In genomic region chr3:66738625-66739330, GRCh38 we compare ENCODE assay signal across 23 cellular contexts.
DNase-seq lines count a peak whose midpoint lies in the region; ATAC-seq, FAIRE-seq and TF ChIP-seq lines count a peak whose summit lies in the region.
"Had no signal": no experiment of that assay in that cellular context is flagged by ENCODE, and none has a peak within 500 bp of the region (broad histone marks: within the 10 kb centered on the region; RNA-seq: fewer than 3 reads in every experiment).

No MANE protein-coding gene starts in this region.

- peak overlapping the region; percentile 23 for H3K4me2 ChIP-seq in astrocyte (ENCODE audit: low read length)

- peak overlapping the region; percentile 2 for H3K9ac ChIP-seq in astrocyte (ENCODE audit: low read length)

- ATAC-seq in Right ventricle myocardium inferior: no peak
- ATAC-seq: activated naive CD4-positive, alpha-beta T cell treated with anti-CD3 and anti-CD28 coated beads, Interleukin-2, amount 50 U/mL, for 72 hours; esophagus mucosa; left cardiac atrium; stimulated activated naive CD8-positive, alpha-beta T cell treated with anti-CD3 and anti-CD28 coated beads, Interleukin-15, amount 100 ng/mL, for 72 hours; T-helper 17 cell had no signal

- H3K9me3 Mint-ChIP-seq in astrocyte (ENCODE audit: unreplicated experiment): peaks cover 7% of the 10 kb centered on the region
- no peaks in the 10 kb centered on the region for H3K9me3 Mint-ChIP-seq in osteocyte (ENCODE audit: unreplicated experiment)
- H3K9me3 Mint-ChIP-seq: activated CD4-positive, alpha-beta memory T cell treated with anti-CD3 and anti-CD28 coated beads, Interleukin-2, amount 10 ng/mL, durations not matched to agents 7 days and 5 days; activated naive CD4-positive, alpha-beta T cell treated with anti-CD3 and anti-CD28 coated beads, Interleukin-2, amount 50 U/mL, for 72 hours; activated T-cell treated with anti-CD3 and anti-CD28 coated beads, Interleukin-2, amount 50 U/mL, for 24 hours; stimulated activated naive CD8-positive, alpha-beta T cell treated with anti-CD3 and anti-CD28 coated beads, Interleukin-15, amount 100 ng/mL, for 72 hours had no signal

- no peak overlapping the region for H2AFZ ChIP-seq in astrocyte (ENCODE audit: low read depth, low read length)

- DNase-seq in EH (ENCODE audit: low read depth) (peak; percentile 68), astrocyte (ENCODE audit: low read depth) (peak; percentile 58), fibroblast of pulmonary artery (ENCODE audit: low read depth) (peak; percentile 67), osteocyte (ENCODE audit: extremely low spot score, unreplicated experiment) (no peak), Right ventricle myocardium inferior (ENCODE audit: missing footprints) (no peak), glomerular visceral epithelial cell (ENCODE audit: extremely low spot score) (no peak)
- no peak for DNase-seq in activated T-cell treated with anti-CD3 and anti-CD28 coated beads, Interleukin-2, amount 50 U/mL, for 1 hour
- DNase-seq in stimulated activated CD4-positive, alpha-beta T cell treated with anti-CD3 and anti-CD28 coated beads, Interleukin-4, amount 100 ng/mL, for 4 hours: no peak
- DNase-seq: activated CD4-positive, alpha-beta memory T cell treated with anti-CD3 and anti-CD28 coated beads, Interleukin-2, amount 10 ng/mL, durations not matched to agents 7 days and 5 days; activated T-cell treated with anti-CD3 and anti-CD28 coated beads, Interleukin-2, amount 50 U/mL, for 24 hours; left cardiac atrium; NCI-H1105; NCI-H2107; NCI-H526; stimulated activated naive CD8-positive, alpha-beta T cell treated with anti-CD3 and anti-CD28 coated beads, Interleukin-15, amount 100 ng/mL, for 72 hours; T-helper 17 cell; trophoblast cell had no signal

- H3K4me3 Mint-ChIP-seq in astrocyte (ENCODE audit: unreplicated experiment) (no peak overlapping the region), osteocyte (ENCODE audit: unreplicated experiment) (no peak overlapping the region)
- H3K4me3 Mint-ChIP-seq: activated CD4-positive, alpha-beta memory T cell treated with anti-CD3 and anti-CD28 coated beads, Interleukin-2, amount 10 ng/mL, durations not matched to agents 7 days and 5 days; activated T-cell treated with anti-CD3 and anti-CD28 coated beads, Interleukin-2, amount 50 U/mL, for 24 hours; stimulated activated naive CD8-positive, alpha-beta T cell treated with anti-CD3 and anti-CD28 coated beads, Interleukin-15, amount 100 ng/mL, for 72 hours; T-helper 17 cell had no signal

- no peaks in the 10 kb centered on the region for H4K20me1 ChIP-seq in astrocyte (ENCODE audit: insufficient read depth, low read length)

- no peak for TF ChIP-seq CTCF in astrocyte (IDR thresholded peaks at IDR 0.05; ENCODE audit: insufficient read depth, low read depth, low read length)
- TF ChIP-seq CTCF in fibroblast of pulmonary artery (IDR thresholded peaks at IDR 0.05; ENCODE audit: low read length, missing control alignments): no peak
- no peak for TF ChIP-seq CTCF in osteocyte (IDR thresholded peaks at IDR 0.05)

- no peaks in the 10 kb centered on the region for H3K36me3 Mint-ChIP-seq in astrocyte (ENCODE audit: low read depth, unreplicated experiment)
- no peaks in the 10 kb centered on the region for H3K36me3 Mint-ChIP-seq in osteocyte (ENCODE audit: unreplicated experiment)
- H3K36me3 Mint-ChIP-seq: activated naive CD4-positive, alpha-beta T cell treated with anti-CD3 and anti-CD28 coated beads, Interleukin-2, amount 50 U/mL, for 72 hours had no signal

- no peaks in the 10 kb centered on the region for H3K36me3 ChIP-seq in astrocyte (ENCODE audit: insufficient read depth, low read length)
- H3K36me3 ChIP-seq: breast epithelium, right atrium auricular region had no signal

- H3K27me3 Mint-ChIP-seq in astrocyte (ENCODE audit: low read depth, unreplicated experiment) (peaks cover 3% of the 10 kb centered on the region), osteocyte (ENCODE audit: unreplicated experiment) (no peaks in the 10 kb centered on the region)
- H3K27me3 Mint-ChIP-seq: activated CD4-positive, alpha-beta memory T cell treated with anti-CD3 and anti-CD28 coated beads, Interleukin-2, amount 10 ng/mL, durations not matched to agents 7 days and 5 days had no signal

- no peaks in the 10 kb centered on the region for H3K79me2 ChIP-seq in astrocyte (ENCODE audit: insufficient read depth, low read length)

- peaks cover 9% of the 10 kb centered on the region for H3K4me1 Mint-ChIP-seq in astrocyte (ENCODE audit: low read depth, unreplicated experiment)
- H3K4me1 Mint-ChIP-seq in osteocyte (ENCODE audit: unreplicated experiment): peaks cover 45% of the 10 kb centered on the region
- H3K4me1 Mint-ChIP-seq: activated CD4-positive, alpha-beta memory T cell treated with anti-CD3 and anti-CD28 coated beads, Interleukin-2, amount 10 ng/mL, durations not matched to agents 7 days and 5 days; stimulated activated naive CD8-positive, alpha-beta T cell treated with anti-CD3 and anti-CD28 coated beads, Interleukin-15, amount 100 ng/mL, for 72 hours had no signal

- intact Hi-C loops in Right ventricle myocardium inferior (cut with DNase I): no loop called here

- no peaks in the 10 kb centered on the region for H3K9me3 ChIP-seq in astrocyte (ENCODE audit: insufficient read depth, low read depth, low read length)
- H3K9me3 ChIP-seq: breast epithelium, right atrium auricular region had no signal

- H3K27ac Mint-ChIP-seq in astrocyte (ENCODE audit: unreplicated experiment) (peak overlapping the region; percentile 9), osteocyte (ENCODE audit: unreplicated experiment) (peak overlapping the region; percentile 87)
- H3K27ac Mint-ChIP-seq: activated CD4-positive, alpha-beta memory T cell treated with anti-CD3 and anti-CD28 coated beads, Interleukin-2, amount 10 ng/mL, durations not matched to agents 7 days and 5 days; activated naive CD4-positive, alpha-beta T cell treated with anti-CD3 and anti-CD28 coated beads, Interleukin-2, amount 50 U/mL, for 72 hours; activated T-cell treated with anti-CD3 and anti-CD28 coated beads, Interleukin-2, amount 50 U/mL, for 24 hours; T-helper 17 cell had no signal

- no peaks in the 10 kb centered on the region for H3K27me3 ChIP-seq in astrocyte (ENCODE audit: insufficient read depth, low read length)
- H3K27me3 ChIP-seq: breast epithelium, right atrium auricular region had no signal

- no peak for FAIRE-seq in astrocyte (lab: Jason Lieb, UNC)
- FAIRE-seq: H1 had no signal

- H3K27ac ChIP-seq in astrocyte (ENCODE audit: low read depth, low read length): peak overlapping the region; percentile 30
- H3K27ac ChIP-seq: breast epithelium, right atrium auricular region, VCaP had no signal

- H3K4me3 ChIP-seq in astrocyte (ENCODE audit: insufficient read depth, low read depth, low read length): no peak overlapping the region
- no peak overlapping the region for H3K4me3 ChIP-seq in fibroblast of pulmonary artery (replicated peaks; ENCODE audit: low read depth, low read length)
- H3K4me3 ChIP-seq: breast epithelium, right atrium auricular region had no signal

- peaks cover 7% of the 10 kb centered on the region for H3K4me1 ChIP-seq in astrocyte (ENCODE audit: insufficient read depth, low read length)
- H3K4me1 ChIP-seq: breast epithelium, right atrium auricular region had no signal

Comparison
In these comparisons a context has a peak if more than half of its experiments do, and no peak if none do; other contexts are left out.
1. DNase-seq: peak in EH (single experiment), astrocyte (single experiment) and fibroblast of pulmonary artery (single experiment); none in osteocyte (single experiment), activated T-cell treated with anti-CD3 and anti-CD28 coated beads, Interleukin-2, amount 50 U/mL, for 1 hour (single experiment), Right ventricle myocardium inferior (single experiment), glomerular visceral epithelial cell (single experiment) and stimulated activated CD4-positive, alpha-beta T cell treated with anti-CD3 and anti-CD28 coated beads, Interleukin-4, amount 100 ng/mL, for 4 hours (0 of 2).